Comparison of ENCODE assay signal across 14 cellular contexts in genomic region chr9:127751269-127752054, GRCh38. TPM values are rescaled to one million over a fixed set of nuclear protein-coding genes. Genes with fewer than 3 reads are reported as not detected.
A peak's percentile ranks its signal among the peaks of the same experiment; 100 is the strongest.
DNase-seq lines count a peak whose midpoint lies in the region; ATAC-seq and TF ChIP-seq lines count a peak whose summit lies in the region.
"Had no signal": no experiment of that assay in that cellular context is flagged by ENCODE, and none has a peak within 500 bp of the region (broad histone marks: within the 10 kb centered on the region; RNA-seq: fewer than 3 reads in every experiment).

No MANE protein-coding gene starts in this region.

- DNase-seq in ELR (ENCODE audit: low read depth) (peak; percentile 34), nephron progenitor cell (peak; percentile 84), tibial nerve (ENCODE audit: low spot score in 2 of 2) (no peak), pons (ENCODE audit: low spot score) (no peak), NOMO-1 treated with DMSO at 0.1 percent for 48 hours (lab: John Stamatoyannopoulos, UW; ENCODE audit: unreplicated experiment) (no peak)
- DNase-seq: activated CD4-positive, alpha-beta T cell treated with anti-CD3 and anti-CD28 coated beads for 1 hour; activated naive CD4-positive, alpha-beta T cell treated with anti-CD3 and anti-CD28 coated beads, Interleukin-2, amount 50 U/mL, for 16 hours; DMS153; effector memory CD4-positive, alpha-beta T cell; NCI-H1930; stimulated activated CD4-positive, alpha-beta T cell treated with anti-CD3 and anti-CD28 coated beads, Interleukin-4, amount 100 ng/mL, for 1 hour had no signal

- no peak overlapping the region for H3K4me3 ChIP-seq in tibial nerve

- no peak overlapping the region for H3K27ac Mint-ChIP-seq in nephron progenitor cell

- no peaks in the 10 kb centered on the region for H3K9me3 Mint-ChIP-seq in nephron progenitor cell

- H3K9me3 ChIP-seq in tibial nerve, result no peaks in the 10 kb centered on the region

- peaks cover 0 to 34% (median 0%) of the 10 kb centered on the region in 3 donors for H3K36me3 ChIP-seq in tibial nerve

- ATAC-seq in esophagus mucosa, result peak; percentile 42

- H3K36me3 Mint-ChIP-seq in nephron progenitor cell (ENCODE audit: low read depth), result no peaks in the 10 kb centered on the region

- H3K27ac ChIP-seq in tibial nerve, result no peak overlapping the region

- TF ChIP-seq EP300 in tibial nerve (IDR thresholded peaks at IDR 0.05), result no peak

- no peak for TF ChIP-seq CTCF in nephron progenitor cell (IDR thresholded peaks at IDR 0.05)
- TF ChIP-seq CTCF in tibial nerve (IDR thresholded peaks at IDR 0.05), result no peak

- peaks cover 0 to 28% of the 10 kb centered on the region in 2 donors for H3K27me3 ChIP-seq in tibial nerve

- no peaks in the 10 kb centered on the region for H3K4me1 Mint-ChIP-seq in nephron progenitor cell

- WGBS in tibial nerve, 2 donors, result 43 to 45% methylated on average over 10 of the region's 10 CpGs

- TF ChIP-seq POLR2A in tibial nerve (IDR thresholded peaks at IDR 0.05), result no peak

- no peak overlapping the region for H3K4me3 Mint-ChIP-seq in nephron progenitor cell

- peaks cover 82% of the 10 kb centered on the region for H3K27me3 Mint-ChIP-seq in nephron progenitor cell (ENCODE audit: low read depth, poor library complexity)

- peaks cover 0 to 17% (median 0%) of the 10 kb centered on the region in 4 donors for H3K4me1 ChIP-seq in tibial nerve

TF ChIP-seq in PFSK-1, 5 proteins besides CTCF, POLR2A, EP300 and RAD21:
- TF ChIP-seq SIN3A (IDR thresholded peaks at IDR 0.05; ENCODE audit: borderline replicate concordance, insufficient read depth, low read length), result peak; percentile 17; the same call in 1 of the 2 replicates
- no peak for TF ChIP-seq FOXP2 (optimal IDR thresholded peaks at IDR 0.05; ENCODE audit: borderline replicate concordance, extremely low read depth, extremely low read length, insufficient read depth)
- TF ChIP-seq REST (IDR thresholded peaks at IDR 0.05; ENCODE audit: insufficient read depth in 1 of 2, low read depth in 2 of 2, low read length in 2 of 2), result peak; percentile 96 to 97
- no peak for TF ChIP-seq TAF1 (IDR thresholded peaks at IDR 0.05; ENCODE audit: borderline replicate concordance, insufficient read depth, low read length)

RNA-seq across cellular contexts. Expression of gene TOR2A, which starts 16.4 kb away (rescaled TPM):
- polyA plus RNA-seq in PFSK-1 (2012; ENCODE audit: insufficient read length, low read depth), result 23.1 TPM
- total RNA-seq in esophagus mucosa (9.5 TPM), tibial nerve (10 to 100 TPM; 13.3 to 15.3 (median 14.4) TPM)

RNA-seq across cellular contexts. Expression of gene SH2D3C, which starts 27.0 kb away (rescaled TPM):
- polyA plus RNA-seq in PFSK-1 (2012; ENCODE audit: insufficient read length, low read depth), result 2.2 TPM
- total RNA-seq in esophagus mucosa, result 1.9 TPM
- total RNA-seq in tibial nerve, result 10 to 100 TPM in 3 of 4 donors, 1 to 10 TPM in 1; 4.2 to 18.9 (median 13.4) TPM
- total RNA-seq: HT1080 had no signal

RNA-seq across cellular contexts. Expression of gene CDK9, which starts 34.4 kb away (rescaled TPM):
- polyA plus RNA-seq in PFSK-1 (2012; ENCODE audit: insufficient read length, low read depth), result 123 TPM
- total RNA-seq in esophagus mucosa (38.3 TPM), tibial nerve (100 to 1,000 TPM in 2 of 4 donors, 10 to 100 TPM in 2; 66.6 to 112 (median 87.6) TPM)

RNA-seq across cellular contexts. Expression of gene TTC16, which starts 35.6 kb away (rescaled TPM):
- polyA plus RNA-seq in PFSK-1 (2012; ENCODE audit: insufficient read length, low read depth), result not detected
- not detected for total RNA-seq in esophagus mucosa
- under 1 TPM in 1 of 4 donors, not detected in 3; 0.30 TPM for total RNA-seq in tibial nerve
- total RNA-seq: HT1080 had no signal

RNA-seq across cellular contexts. Expression of gene PTRH1, which starts 36.0 kb away (rescaled TPM):
- 22.4 TPM for polyA plus RNA-seq in PFSK-1 (2012; ENCODE audit: insufficient read length, low read depth)
- total RNA-seq in esophagus mucosa (7.9 TPM), tibial nerve (10 to 100 TPM in 3 of 4 donors, 1 to 10 TPM in 1; 8.4 to 46.7 (median 23.7) TPM)

Comparison
In these comparisons a context has a peak if more than half of its experiments do, and no peak if none do; other contexts are left out.
1. DNase-seq: peak in ELR (single experiment) and nephron progenitor cell (single experiment); none in tibial nerve (0 of 2), pons (single experiment) and NOMO-1 treated with DMSO at 0.1 percent for 48 hours (single experiment).